ENCODE assay signal across 1 cellular context in the genomic region with DNA sequence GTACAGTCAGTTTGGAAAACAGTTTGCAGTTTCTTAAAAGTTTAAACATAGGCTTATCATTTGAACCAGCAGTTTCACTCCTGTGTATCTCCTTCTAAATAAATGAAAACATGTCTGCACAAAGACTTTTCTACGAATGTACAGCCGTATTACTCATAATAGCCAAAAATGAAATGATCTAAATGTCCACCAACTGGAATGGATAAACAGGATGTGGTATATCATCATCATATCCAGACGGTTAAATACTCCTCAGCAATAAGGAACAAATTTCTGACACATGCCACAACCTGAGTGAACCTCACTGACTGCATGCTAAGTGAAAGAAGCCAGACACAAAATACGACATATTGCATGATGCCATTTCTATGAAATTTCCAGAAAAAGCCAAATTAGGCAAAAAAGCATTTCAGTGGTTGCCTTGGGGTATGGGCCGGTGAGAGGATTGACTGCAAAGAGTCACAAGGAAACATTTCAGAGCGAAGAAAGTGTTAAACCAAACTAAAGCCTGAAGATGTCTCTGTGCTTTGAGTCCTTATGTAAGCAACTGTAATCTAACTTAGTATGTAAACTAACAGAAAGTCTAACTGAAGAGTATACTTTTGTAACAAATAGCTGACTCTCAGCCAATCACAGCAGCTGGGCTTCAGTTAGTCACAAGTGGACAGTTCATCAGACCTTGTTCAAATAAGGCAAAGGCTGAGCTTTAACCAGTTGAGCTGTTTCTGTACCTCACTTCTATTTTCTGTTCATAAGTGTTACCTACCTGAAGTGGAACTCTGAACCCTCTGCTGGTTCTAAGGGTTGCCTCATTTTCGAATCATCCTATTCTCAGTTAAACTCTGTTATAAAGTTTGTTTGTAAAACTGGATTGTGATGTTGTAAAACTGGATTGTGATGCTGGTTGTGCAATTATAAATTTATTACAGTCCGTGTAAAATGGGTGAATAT.
TF ChIP-seq lines count a peak whose summit lies in the region.

No MANE protein-coding gene starts in this region.

TF ChIP-seq in HepG2, 621 proteins besides CTCF, POLR2A, EP300 and RAD21 (continued from another document and continues in another):
- TF ChIP-seq, protein P1, sequence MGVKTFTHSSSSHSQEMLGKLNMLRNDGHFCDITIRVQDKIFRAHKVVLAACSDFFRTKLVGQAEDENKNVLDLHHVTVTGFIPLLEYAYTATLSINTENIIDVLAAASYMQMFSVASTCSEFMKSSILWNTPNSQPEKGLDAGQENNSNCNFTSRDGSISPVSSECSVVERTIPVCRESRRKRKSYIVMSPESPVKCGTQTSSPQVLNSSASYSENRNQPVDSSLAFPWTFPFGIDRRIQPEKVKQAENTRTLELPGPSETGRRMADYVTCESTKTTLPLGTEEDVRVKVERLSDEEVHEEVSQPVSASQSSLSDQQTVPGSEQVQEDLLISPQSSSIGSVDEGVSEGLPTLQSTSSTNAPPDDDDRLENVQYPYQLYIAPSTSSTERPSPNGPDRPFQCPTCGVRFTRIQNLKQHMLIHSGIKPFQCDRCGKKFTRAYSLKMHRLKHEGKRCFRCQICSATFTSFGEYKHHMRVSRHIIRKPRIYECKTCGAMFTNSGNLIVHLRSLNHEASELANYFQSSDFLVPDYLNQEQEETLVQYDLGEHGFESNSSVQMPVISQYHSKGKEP (CRISPR knock-in tag; IDR thresholded peaks at IDR 0.05): no peak
- TF ChIP-seq, protein P2, sequence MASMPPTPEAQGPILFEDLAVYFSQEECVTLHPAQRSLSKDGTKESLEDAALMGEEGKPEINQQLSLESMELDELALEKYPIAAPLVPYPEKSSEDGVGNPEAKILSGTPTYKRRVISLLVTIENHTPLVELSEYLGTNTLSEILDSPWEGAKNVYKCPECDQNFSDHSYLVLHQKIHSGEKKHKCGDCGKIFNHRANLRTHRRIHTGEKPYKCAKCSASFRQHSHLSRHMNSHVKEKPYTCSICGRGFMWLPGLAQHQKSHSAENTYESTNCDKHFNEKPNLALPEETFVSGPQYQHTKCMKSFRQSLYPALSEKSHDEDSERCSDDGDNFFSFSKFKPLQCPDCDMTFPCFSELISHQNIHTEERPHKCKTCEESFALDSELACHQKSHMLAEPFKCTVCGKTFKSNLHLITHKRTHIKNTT (CRISPR knock-in tag; IDR thresholded peaks at IDR 0.05): no peak
- no peak for TF ChIP-seq ZNF713 (CRISPR knock-in tag; IDR thresholded peaks at IDR 0.05)
- TF ChIP-seq, protein P3, sequence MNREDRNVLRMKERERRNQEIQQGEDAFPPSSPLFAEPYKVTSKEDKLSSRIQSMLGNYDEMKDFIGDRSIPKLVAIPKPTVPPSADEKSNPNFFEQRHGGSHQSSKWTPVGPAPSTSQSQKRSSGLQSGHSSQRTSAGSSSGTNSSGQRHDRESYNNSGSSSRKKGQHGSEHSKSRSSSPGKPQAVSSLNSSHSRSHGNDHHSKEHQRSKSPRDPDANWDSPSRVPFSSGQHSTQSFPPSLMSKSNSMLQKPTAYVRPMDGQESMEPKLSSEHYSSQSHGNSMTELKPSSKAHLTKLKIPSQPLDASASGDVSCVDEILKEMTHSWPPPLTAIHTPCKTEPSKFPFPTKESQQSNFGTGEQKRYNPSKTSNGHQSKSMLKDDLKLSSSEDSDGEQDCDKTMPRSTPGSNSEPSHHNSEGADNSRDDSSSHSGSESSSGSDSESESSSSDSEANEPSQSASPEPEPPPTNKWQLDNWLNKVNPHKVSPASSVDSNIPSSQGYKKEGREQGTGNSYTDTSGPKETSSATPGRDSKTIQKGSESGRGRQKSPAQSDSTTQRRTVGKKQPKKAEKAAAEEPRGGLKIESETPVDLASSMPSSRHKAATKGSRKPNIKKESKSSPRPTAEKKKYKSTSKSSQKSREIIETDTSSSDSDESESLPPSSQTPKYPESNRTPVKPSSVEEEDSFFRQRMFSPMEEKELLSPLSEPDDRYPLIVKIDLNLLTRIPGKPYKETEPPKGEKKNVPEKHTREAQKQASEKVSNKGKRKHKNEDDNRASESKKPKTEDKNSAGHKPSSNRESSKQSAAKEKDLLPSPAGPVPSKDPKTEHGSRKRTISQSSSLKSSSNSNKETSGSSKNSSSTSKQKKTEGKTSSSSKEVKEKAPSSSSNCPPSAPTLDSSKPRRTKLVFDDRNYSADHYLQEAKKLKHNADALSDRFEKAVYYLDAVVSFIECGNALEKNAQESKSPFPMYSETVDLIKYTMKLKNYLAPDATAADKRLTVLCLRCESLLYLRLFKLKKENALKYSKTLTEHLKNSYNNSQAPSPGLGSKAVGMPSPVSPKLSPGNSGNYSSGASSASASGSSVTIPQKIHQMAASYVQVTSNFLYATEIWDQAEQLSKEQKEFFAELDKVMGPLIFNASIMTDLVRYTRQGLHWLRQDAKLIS (CRISPR knock-in tag; IDR thresholded peaks at IDR 0.05): no peak
- TF ChIP-seq ZNF652 (CRISPR knock-in tag; IDR thresholded peaks at IDR 0.05; ENCODE audit: borderline replicate concordance, low read depth): peak; percentile 89
- TF ChIP-seq, protein P4, sequence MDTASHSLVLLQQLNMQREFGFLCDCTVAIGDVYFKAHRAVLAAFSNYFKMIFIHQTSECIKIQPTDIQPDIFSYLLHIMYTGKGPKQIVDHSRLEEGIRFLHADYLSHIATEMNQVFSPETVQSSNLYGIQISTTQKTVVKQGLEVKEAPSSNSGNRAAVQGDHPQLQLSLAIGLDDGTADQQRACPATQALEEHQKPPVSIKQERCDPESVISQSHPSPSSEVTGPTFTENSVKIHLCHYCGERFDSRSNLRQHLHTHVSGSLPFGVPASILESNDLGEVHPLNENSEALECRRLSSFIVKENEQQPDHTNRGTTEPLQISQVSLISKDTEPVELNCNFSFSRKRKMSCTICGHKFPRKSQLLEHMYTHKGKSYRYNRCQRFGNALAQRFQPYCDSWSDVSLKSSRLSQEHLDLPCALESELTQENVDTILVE (CRISPR knock-in tag; IDR thresholded peaks at IDR 0.05): peak; percentile 40; the same call in 1 of the 2 replicates
- TF ChIP-seq MEIS2 (CRISPR knock-in tag; IDR thresholded peaks at IDR 0.05): peak; percentile 50; the same call in 1 of the 2 replicates
- TF ChIP-seq, protein P5, sequence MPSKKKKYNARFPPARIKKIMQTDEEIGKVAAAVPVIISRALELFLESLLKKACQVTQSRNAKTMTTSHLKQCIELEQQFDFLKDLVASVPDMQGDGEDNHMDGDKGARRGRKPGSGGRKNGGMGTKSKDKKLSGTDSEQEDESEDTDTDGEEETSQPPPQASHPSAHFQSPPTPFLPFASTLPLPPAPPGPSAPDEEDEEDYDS (CRISPR knock-in tag; IDR thresholded peaks at IDR 0.05): peak; percentile 62; the same call in 1 of the 2 replicates
- TF ChIP-seq PHF20 (CRISPR knock-in tag; IDR thresholded peaks at IDR 0.05): no peak
- TF ChIP-seq, protein P6, sequence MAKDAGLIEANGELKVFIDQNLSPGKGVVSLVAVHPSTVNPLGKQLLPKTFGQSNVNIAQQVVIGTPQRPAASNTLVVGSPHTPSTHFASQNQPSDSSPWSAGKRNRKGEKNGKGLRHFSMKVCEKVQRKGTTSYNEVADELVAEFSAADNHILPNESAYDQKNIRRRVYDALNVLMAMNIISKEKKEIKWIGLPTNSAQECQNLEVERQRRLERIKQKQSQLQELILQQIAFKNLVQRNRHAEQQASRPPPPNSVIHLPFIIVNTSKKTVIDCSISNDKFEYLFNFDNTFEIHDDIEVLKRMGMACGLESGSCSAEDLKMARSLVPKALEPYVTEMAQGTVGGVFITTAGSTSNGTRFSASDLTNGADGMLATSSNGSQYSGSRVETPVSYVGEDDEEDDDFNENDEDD (CRISPR knock-in tag; IDR thresholded peaks at IDR 0.05; ENCODE audit: borderline replicate concordance): no peak
- no peak for TF ChIP-seq ZNF841 (CRISPR knock-in tag; IDR thresholded peaks at IDR 0.05; ENCODE audit: borderline replicate concordance)
- TF ChIP-seq, protein P7, sequence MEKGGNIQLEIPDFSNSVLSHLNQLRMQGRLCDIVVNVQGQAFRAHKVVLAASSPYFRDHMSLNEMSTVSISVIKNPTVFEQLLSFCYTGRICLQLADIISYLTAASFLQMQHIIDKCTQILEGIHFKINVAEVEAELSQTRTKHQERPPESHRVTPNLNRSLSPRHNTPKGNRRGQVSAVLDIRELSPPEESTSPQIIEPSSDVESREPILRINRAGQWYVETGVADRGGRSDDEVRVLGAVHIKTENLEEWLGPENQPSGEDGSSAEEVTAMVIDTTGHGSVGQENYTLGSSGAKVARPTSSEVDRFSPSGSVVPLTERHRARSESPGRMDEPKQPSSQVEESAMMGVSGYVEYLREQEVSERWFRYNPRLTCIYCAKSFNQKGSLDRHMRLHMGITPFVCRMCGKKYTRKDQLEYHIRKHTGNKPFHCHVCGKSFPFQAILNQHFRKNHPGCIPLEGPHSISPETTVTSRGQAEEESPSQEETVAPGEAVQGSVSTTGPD (CRISPR knock-in tag; IDR thresholded peaks at IDR 0.05): no peak
- TF ChIP-seq ZNF746 (CRISPR knock-in tag; IDR thresholded peaks at IDR 0.05): no peak
- no peak for TF ChIP-seq ZNF263 (CRISPR knock-in tag; IDR thresholded peaks at IDR 0.05)
- TF ChIP-seq PHB2 (IDR thresholded peaks at IDR 0.05; ENCODE audit: partially characterized antibody): no peak
- no peak for TF ChIP-seq MAF1 (CRISPR knock-in tag; IDR thresholded peaks at IDR 0.05; ENCODE audit: borderline replicate concordance)
- TF ChIP-seq HOXA7 (CRISPR knock-in tag; IDR thresholded peaks at IDR 0.05): no peak
- no peak for TF ChIP-seq ZNF850 (CRISPR knock-in tag; conservative IDR thresholded peaks at IDR 0.05)
- 0 out of 2 replicates have a peak, but pooled peaks have one; percentile 59 for TF ChIP-seq PITX1 (CRISPR knock-in tag; IDR thresholded peaks at IDR 0.05)
- no peak for TF ChIP-seq MZF1 (CRISPR knock-in tag; IDR thresholded peaks at IDR 0.05; ENCODE audit: borderline replicate concordance)
- TF ChIP-seq ZFP37 (CRISPR knock-in tag; IDR thresholded peaks at IDR 0.05; ENCODE audit: borderline replicate concordance): no peak
- TF ChIP-seq, protein P8, sequence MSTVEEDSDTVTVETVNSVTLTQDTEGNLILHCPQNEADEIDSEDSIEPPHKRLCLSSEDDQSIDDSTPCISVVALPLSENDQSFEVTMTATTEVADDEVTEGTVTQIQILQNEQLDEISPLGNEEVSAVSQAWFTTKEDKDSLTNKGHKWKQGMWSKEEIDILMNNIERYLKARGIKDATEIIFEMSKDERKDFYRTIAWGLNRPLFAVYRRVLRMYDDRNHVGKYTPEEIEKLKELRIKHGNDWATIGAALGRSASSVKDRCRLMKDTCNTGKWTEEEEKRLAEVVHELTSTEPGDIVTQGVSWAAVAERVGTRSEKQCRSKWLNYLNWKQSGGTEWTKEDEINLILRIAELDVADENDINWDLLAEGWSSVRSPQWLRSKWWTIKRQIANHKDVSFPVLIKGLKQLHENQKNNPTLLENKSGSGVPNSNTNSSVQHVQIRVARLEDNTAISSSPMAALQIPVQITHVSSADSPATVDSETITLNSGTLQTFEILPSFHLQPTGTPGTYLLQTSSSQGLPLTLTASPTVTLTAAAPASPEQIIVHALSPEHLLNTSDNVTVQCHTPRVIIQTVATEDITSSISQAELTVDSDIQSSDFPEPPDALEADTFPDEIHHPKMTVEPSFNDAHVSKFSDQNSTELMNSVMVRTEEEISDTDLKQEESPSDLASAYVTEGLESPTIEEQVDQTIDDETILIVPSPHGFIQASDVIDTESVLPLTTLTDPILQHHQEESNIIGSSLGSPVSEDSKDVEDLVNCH (CRISPR knock-in tag; IDR thresholded peaks at IDR 0.05): no peak
- TF ChIP-seq SRSF4 (IDR thresholded peaks at IDR 0.05; ENCODE audit: low read depth, low read length, poor library complexity, severe bottlenecking): no peak
- peak; percentile 73; the same call in 1 of the 2 replicates for TF ChIP-seq ZFAT (CRISPR knock-in tag; conservative IDR thresholded peaks at IDR 0.05)
- TF ChIP-seq, protein P9, sequence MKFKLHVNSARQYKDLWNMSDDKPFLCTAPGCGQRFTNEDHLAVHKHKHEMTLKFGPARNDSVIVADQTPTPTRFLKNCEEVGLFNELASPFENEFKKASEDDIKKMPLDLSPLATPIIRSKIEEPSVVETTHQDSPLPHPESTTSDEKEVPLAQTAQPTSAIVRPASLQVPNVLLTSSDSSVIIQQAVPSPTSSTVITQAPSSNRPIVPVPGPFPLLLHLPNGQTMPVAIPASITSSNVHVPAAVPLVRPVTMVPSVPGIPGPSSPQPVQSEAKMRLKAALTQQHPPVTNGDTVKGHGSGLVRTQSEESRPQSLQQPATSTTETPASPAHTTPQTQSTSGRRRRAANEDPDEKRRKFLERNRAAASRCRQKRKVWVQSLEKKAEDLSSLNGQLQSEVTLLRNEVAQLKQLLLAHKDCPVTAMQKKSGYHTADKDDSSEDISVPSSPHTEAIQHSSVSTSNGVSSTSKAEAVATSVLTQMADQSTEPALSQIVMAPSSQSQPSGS (CRISPR knock-in tag; IDR thresholded peaks at IDR 0.05): peak; percentile 35; the same call in 1 of the 2 replicates
- no peak for TF ChIP-seq ZNF224 (CRISPR knock-in tag; IDR thresholded peaks at IDR 0.05)
- TF ChIP-seq CAMTA2 (CRISPR knock-in tag; IDR thresholded peaks at IDR 0.05; ENCODE audit: borderline replicate concordance): no peak
- TF ChIP-seq SOX13 (IDR thresholded peaks at IDR 0.05): no peak; the same call in 1 of the 2 replicates
- TF ChIP-seq SOX13 (CRISPR knock-in tag; conservative IDR thresholded peaks at IDR 0.05 in 1 of 2, IDR thresholded peaks at IDR 0.05 in 1 of 2): peak in 1 of 2 experiments; percentile 54; a peak in 1 of 4 replicates
- no peak; the same call in 1 of the 2 replicates for TF ChIP-seq ZNF335 (CRISPR knock-in tag; IDR thresholded peaks at IDR 0.05)
- TF ChIP-seq ZNF136 (CRISPR knock-in tag; IDR thresholded peaks at IDR 0.05; ENCODE audit: low read depth): no peak
- TF ChIP-seq, protein P10, sequence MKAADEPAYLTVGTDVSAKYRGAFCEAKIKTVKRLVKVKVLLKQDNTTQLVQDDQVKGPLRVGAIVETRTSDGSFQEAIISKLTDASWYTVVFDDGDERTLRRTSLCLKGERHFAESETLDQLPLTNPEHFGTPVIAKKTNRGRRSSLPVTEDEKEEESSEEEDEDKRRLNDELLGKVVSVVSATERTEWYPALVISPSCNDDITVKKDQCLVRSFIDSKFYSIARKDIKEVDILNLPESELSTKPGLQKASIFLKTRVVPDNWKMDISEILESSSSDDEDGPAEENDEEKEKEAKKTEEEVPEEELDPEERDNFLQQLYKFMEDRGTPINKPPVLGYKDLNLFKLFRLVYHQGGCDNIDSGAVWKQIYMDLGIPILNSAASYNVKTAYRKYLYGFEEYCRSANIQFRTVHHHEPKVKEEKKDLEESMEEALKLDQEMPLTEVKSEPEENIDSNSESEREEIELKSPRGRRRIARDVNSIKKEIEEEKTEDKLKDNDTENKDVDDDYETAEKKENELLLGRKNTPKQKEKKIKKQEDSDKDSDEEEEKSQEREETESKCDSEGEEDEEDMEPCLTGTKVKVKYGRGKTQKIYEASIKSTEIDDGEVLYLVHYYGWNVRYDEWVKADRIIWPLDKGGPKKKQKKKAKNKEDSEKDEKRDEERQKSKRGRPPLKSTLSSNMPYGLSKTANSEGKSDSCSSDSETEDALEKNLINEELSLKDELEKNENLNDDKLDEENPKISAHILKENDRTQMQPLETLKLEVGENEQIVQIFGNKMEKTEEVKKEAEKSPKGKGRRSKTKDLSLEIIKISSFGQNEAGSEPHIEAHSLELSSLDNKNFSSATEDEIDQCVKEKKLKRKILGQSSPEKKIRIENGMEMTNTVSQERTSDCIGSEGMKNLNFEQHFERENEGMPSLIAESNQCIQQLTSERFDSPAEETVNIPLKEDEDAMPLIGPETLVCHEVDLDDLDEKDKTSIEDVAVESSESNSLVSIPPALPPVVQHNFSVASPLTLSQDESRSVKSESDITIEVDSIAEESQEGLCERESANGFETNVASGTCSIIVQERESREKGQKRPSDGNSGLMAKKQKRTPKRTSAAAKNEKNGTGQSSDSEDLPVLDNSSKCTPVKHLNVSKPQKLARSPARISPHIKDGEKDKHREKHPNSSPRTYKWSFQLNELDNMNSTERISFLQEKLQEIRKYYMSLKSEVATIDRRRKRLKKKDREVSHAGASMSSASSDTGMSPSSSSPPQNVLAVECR (CRISPR knock-in tag; IDR thresholded peaks at IDR 0.05; ENCODE audit: borderline replicate concordance): 0 out of 2 replicates have a peak, but pooled peaks have one; percentile 30
